Comparison of ENCODE assay signal across 1 cellular context in the genomic region with DNA sequence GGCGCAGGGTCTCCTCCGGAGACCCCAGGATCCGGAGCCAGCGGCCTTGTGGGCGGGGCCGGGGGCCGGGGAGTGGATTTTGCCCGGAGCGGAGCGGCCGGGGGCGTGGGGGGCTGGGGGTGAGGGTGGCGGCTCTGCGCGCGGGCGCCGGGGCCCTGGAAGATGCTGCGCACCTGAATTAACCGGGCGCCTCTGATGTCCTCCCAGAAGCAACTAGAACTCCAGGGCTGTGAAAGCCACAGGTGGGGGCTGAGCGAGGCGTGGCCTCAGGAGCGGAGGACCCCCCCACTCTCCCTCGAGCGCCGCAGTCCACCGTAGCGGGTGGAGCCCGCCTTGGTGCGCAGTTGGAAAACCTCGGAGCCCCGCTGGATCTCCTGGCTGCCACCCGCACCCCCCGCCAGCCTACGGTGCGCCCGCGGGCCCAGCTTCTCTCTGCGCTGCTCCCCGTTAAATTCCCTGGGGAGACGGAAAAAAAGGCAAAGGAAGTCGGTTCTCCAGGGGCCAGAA.
TF ChIP-seq lines count a peak whose summit lies in the region.

No MANE protein-coding gene starts in this region.

TF ChIP-seq in GM12878, 131 proteins besides CTCF, POLR2A, EP300 and RAD21:
- TF ChIP-seq NFXL1 (IDR thresholded peaks at IDR 0.05; ENCODE audit: borderline replicate concordance) (no peak), EZH2 (IDR thresholded peaks at IDR 0.05; ENCODE audit: borderline replicate concordance, control insufficient read depth, low read depth, low read length) (no peak), MEF2B (IDR thresholded peaks at IDR 0.05; ENCODE audit: partially characterized antibody, poor library complexity, severe bottlenecking) (peak; percentile 29), SMARCA5 (IDR thresholded peaks at IDR 0.05) (0 out of 2 replicates have a peak, but pooled peaks have one; percentile 10)
